13 cellular contexts compared by ENCODE assay signal in the genomic region with DNA sequence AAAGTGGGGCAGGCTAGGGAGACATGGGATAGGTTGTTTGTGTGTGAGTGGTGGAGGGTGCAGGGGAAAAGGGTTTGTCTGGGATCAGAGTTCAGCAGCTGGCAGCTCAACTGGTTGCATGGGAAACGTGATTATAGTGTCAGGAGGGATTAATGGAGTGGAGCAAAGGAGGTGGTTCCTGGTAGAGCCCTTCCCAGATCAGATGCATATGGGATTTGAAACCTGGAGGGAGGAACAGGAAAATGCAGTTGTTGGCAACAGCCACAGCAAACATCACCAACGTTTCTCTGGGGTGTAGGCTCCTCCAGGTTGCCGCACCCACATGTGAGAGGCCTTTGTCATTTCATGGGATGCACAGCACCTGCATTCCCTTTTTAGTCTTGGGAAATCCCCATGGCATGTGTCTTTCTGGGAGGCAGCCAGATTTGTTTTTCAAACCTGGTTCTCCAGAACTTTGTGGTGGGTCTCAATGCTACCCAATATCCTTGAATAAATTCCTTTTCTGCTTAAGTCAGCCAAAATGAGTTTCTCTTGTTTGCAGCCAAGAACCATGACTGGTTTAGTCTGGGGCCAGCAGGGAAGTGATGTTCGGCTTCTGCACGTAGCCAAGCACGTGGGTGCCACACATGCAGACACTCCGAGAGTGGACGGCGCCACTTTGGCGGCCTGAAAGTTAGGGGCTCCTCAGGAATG.
A peak's percentile ranks its signal among the peaks of the same experiment; 100 is the strongest.
DNase-seq lines count a peak whose midpoint lies in the region; ATAC-seq and TF ChIP-seq lines count a peak whose summit lies in the region.
"Had no signal": no experiment of that assay in that cellular context is flagged by ENCODE, and none has a peak within 500 bp of the region (broad histone marks: within the 10 kb centered on the region; RNA-seq: fewer than 3 reads in every experiment).

No MANE protein-coding gene starts in this region.

- H3K4me3 ChIP-seq in A673 (ENCODE audit: low read depth, low read length, poor library complexity, severe bottlenecking) (no peak overlapping the region), astrocyte of the spinal cord (ENCODE audit: low read depth, low read length) (no peak overlapping the region), coronary artery (no peak overlapping the region)
- H3K4me3 ChIP-seq: heart right ventricle had no signal

- TF ChIP-seq CTCF in A673 (conservative IDR thresholded peaks at IDR 0.05; ENCODE audit: low read depth, low read length) (no peak), astrocyte of the spinal cord (IDR thresholded peaks at IDR 0.05; ENCODE audit: low read depth, low read length) (no peak), coronary artery (IDR thresholded peaks at IDR 0.05) (no peak)

- CTCF ChIA-PET in A673 (lab: Charles Lee) = no interaction called here

- DNase-seq in A673 (ENCODE audit: low spot score) (no peak), astrocyte of the spinal cord (ENCODE audit: low read depth, low spot score) (peak; percentile 32), lung microvascular endothelial cell (ENCODE audit: low read depth in 2 of 2) (peak; percentile 45 to 53), coronary artery (ENCODE audit: low spot score) (no peak), OCI-M1 (lab: John Stamatoyannopoulos, UW) (no peak)
- DNase-seq: activated CD4-positive, CD25-positive, alpha-beta regulatory T cell; activated effector memory CD4-positive, alpha-beta T cell treated with Interleukin-2 at 50 U/mL for 16 hours; NCI-H187; SHP77 treated with DMSO at 0.1 percent for 48 hours had no signal

- intact Hi-C loops in A673 (cut with micrococcal nuclease; ENCODE audit: unreplicated experiment) = no loop called here

- no peaks in the 10 kb centered on the region for H3K36me3 ChIP-seq in A673 (ENCODE audit: insufficient read depth, low read length, poor library complexity, severe bottlenecking)
- H3K36me3 ChIP-seq: heart right ventricle had no signal

- in situ Hi-C loops in astrocyte of the spinal cord (cut with HindIII; ENCODE audit: low sequenced_read_pairs) = no loop called here

- H3K27ac ChIP-seq in A673 (ENCODE audit: low read depth, low read length, poor library complexity, severe bottlenecking) = peak overlapping the region; percentile 72
- no peak overlapping the region for H3K27ac ChIP-seq in coronary artery

- no peaks in the 10 kb centered on the region for H3K27me3 ChIP-seq in A673 (replicated peaks; ENCODE audit: insufficient read depth, low read depth, low read length, poor library complexity)
- H3K27me3 ChIP-seq: heart right ventricle had no signal

- POLR2A ChIA-PET in A673 (lab: Charles Lee; ENCODE audit: low non-redundant PET) = no interaction called here

- no peaks in the 10 kb centered on the region for H3K9me3 ChIP-seq in A673 (ENCODE audit: low read depth, low read length, poor library complexity, severe bottlenecking)

- peak; percentile 2 for ATAC-seq in HG02798 (IDR thresholded peaks at IDR 0.05; ENCODE audit: poor library complexity, unreplicated experiment)
- no peak for ATAC-seq in GM21786 (IDR thresholded peaks at IDR 0.05; ENCODE audit: unreplicated experiment)
- ATAC-seq in GM19463 (IDR thresholded peaks at IDR 0.05; ENCODE audit: unreplicated experiment) = no peak

- peaks cover 27% of the 10 kb centered on the region for H3K4me1 ChIP-seq in A673 (ENCODE audit: insufficient read depth, low read length, poor library complexity, severe bottlenecking)

- no TSS peak for BruUV-seq in A673 (replicated peaks; lab: Mats Ljungman, UMichigan)

Comparison
In these comparisons a context has a peak if more than half of its experiments do, and no peak if none do; other contexts are left out.
1. DNase-seq: peak in astrocyte of the spinal cord (single experiment) and lung microvascular endothelial cell (2 of 2); none in A673 (single experiment), coronary artery (single experiment) and OCI-M1 (single experiment).